In genomic region chr9:126914458-126915280, GRCh38 we compare ENCODE assay signal across 1 cellular context.
TF ChIP-seq lines count a peak whose summit lies in the region.

Gene RALGPS1 (plus strand): TSS chr9:126914782. CDS start chr9:126962290, 47,508 bp downstream.

TF ChIP-seq in H1, 55 proteins besides CTCF, POLR2A, EP300 and RAD21:
- TF ChIP-seq KDM4A (IDR thresholded peaks at IDR 0.05; ENCODE audit: low read depth, low read length, severe bottlenecking) = peak; percentile 47
- TF ChIP-seq SIN3A (conservative IDR thresholded peaks at IDR 0.05 in 1 of 2, IDR thresholded peaks at IDR 0.05 in 1 of 2; ENCODE audit: low read depth in 1 of 2, low read length in 2 of 2) = no peak
- TF ChIP-seq TAF1 (IDR thresholded peaks at IDR 0.05; ENCODE audit: low read depth, low read length) = peak; percentile 20; the same call in 1 of the 2 replicates
- peak; percentile 59; the same call in 1 of the 2 replicates for TF ChIP-seq CREB1 (IDR thresholded peaks at IDR 0.05)
- TF ChIP-seq GTF2F1 (IDR thresholded peaks at IDR 0.05; ENCODE audit: borderline replicate concordance, low read depth, low read length) = no peak
- no peak for TF ChIP-seq SIX5 (IDR thresholded peaks at IDR 0.05; ENCODE audit: low read depth, low read length)
- TF ChIP-seq, protein P1, sequence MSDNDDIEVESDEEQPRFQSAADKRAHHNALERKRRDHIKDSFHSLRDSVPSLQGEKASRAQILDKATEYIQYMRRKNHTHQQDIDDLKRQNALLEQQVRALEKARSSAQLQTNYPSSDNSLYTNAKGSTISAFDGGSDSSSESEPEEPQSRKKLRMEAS (IDR thresholded peaks at IDR 0.05) = 0 out of 2 replicates have a peak, but pooled peaks have one; percentile 21
- no peak for TF ChIP-seq BCL11A (IDR thresholded peaks at IDR 0.05; ENCODE audit: low read depth in 2 of 2, low read length in 2 of 2)
- peak; percentile 52; the same call in 1 of the 2 replicates for TF ChIP-seq PHF8 (conservative IDR thresholded peaks at IDR 0.05; ENCODE audit: low read depth, low read length)
- TF ChIP-seq EGR1 (IDR thresholded peaks at IDR 0.05; ENCODE audit: borderline replicate concordance, low read depth, low read length) = no peak
- TF ChIP-seq, protein P2, sequence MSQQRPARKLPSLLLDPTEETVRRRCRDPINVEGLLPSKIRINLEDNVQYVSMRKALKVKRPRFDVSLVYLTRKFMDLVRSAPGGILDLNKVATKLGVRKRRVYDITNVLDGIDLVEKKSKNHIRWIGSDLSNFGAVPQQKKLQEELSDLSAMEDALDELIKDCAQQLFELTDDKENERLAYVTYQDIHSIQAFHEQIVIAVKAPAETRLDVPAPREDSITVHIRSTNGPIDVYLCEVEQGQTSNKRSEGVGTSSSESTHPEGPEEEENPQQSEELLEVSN (IDR thresholded peaks at IDR 0.05) = 0 out of 2 replicates have a peak, but pooled peaks have one; percentile 21
- TF ChIP-seq NRF1 (IDR thresholded peaks at IDR 0.05; ENCODE audit: low read depth, low read length) = peak; percentile 62
- TF ChIP-seq SP1 (IDR thresholded peaks at IDR 0.05; ENCODE audit: low read depth, low read length) = peak; percentile 94
- TF ChIP-seq CHD2 (IDR thresholded peaks at IDR 0.05; ENCODE audit: low read length) = peak; percentile 90
- TF ChIP-seq ZNF274 (IDR thresholded peaks at IDR 0.05; ENCODE audit: borderline replicate concordance, extremely low read depth, low read length) = no peak
- peak; percentile 62 for TF ChIP-seq SP2 (IDR thresholded peaks at IDR 0.05; ENCODE audit: low read length)
- TF ChIP-seq TBP (IDR thresholded peaks at IDR 0.05; ENCODE audit: low read depth, low read length) = 0 out of 2 replicates have a peak, but pooled peaks have one; percentile 28
